11 cellular contexts compared by ENCODE assay signal in genomic region chr2:39631715-39632114, GRCh38. TPM values are rescaled to one million over a fixed set of nuclear protein-coding genes. Genes with fewer than 3 reads are reported as not detected.
DNase-seq lines count a peak whose midpoint lies in the region; ATAC-seq, FAIRE-seq and TF ChIP-seq lines count a peak whose summit lies in the region.
"Had no signal": no experiment of that assay in that cellular context is flagged by ENCODE, and none has a peak within 500 bp of the region (broad histone marks: within the 10 kb centered on the region; RNA-seq: fewer than 3 reads in every experiment).

No MANE protein-coding gene starts in this region.

- H3K36me3 ChIP-seq in GM23248 (ENCODE audit: low read depth) (no peaks in the 10 kb centered on the region), osteoblast (ENCODE audit: insufficient read depth, low read length) (no peaks in the 10 kb centered on the region)
- H3K36me3 ChIP-seq: esophagus muscularis mucosa had no signal

- no peaks in the 10 kb centered on the region for H3K9me3 ChIP-seq in GM23248 (ENCODE audit: low read depth)
- no peaks in the 10 kb centered on the region for H3K9me3 ChIP-seq in osteoblast (ENCODE audit: low read depth, low read length)
- H3K9me3 ChIP-seq: esophagus muscularis mucosa had no signal

- peak overlapping the region; percentile 45 for H3K9ac ChIP-seq in GM23248
- H3K9ac ChIP-seq: KMS-11 had no signal

- H4K20me1 ChIP-seq in GM23248 (ENCODE audit: insufficient read depth) (no peaks in the 10 kb centered on the region), osteoblast (ENCODE audit: insufficient read depth, low read length) (no peaks in the 10 kb centered on the region)

- no peak overlapping the region for H3K4me3 ChIP-seq in GM23248
- no peak overlapping the region for H3K4me3 ChIP-seq in osteoblast (ENCODE audit: insufficient read depth, low read length)
- H3K4me3 ChIP-seq: esophagus muscularis mucosa had no signal

- H3K4me1 ChIP-seq in GM23248 (ENCODE audit: insufficient read depth) = peaks cover 24% of the 10 kb centered on the region
- peaks cover 30% of the 10 kb centered on the region for H3K4me1 ChIP-seq in osteoblast (ENCODE audit: insufficient read depth, low read length)
- H3K4me1 ChIP-seq: esophagus muscularis mucosa had no signal

- in situ Hi-C loops in GM23248 (cut with MboI) = no loop called here

- 2 to 4% methylated on average over 3 of the region's 3 CpGs for WGBS in GM23248 (ENCODE audit: low coverage in 1 of 2, low lambda C conversion rate in 2 of 2, missing lambda C conversion rate in 2 of 2), 2 experiments

- H2AFZ ChIP-seq in GM23248 = peak overlapping the region; percentile 21; the same call in 1 of the 2 replicates
- H2AFZ ChIP-seq in osteoblast (ENCODE audit: low read length) = peak overlapping the region; percentile 23

- H3K9me3 Mint-ChIP-seq in activated naive CD4-positive, alpha-beta T cell treated with anti-CD3 and anti-CD28 coated beads, Interleukin-2, amount 50 U/mL, for 72 hours = no peaks in the 10 kb centered on the region

- H3K79me2 ChIP-seq in GM23248 (ENCODE audit: insufficient read depth) (no peaks in the 10 kb centered on the region), osteoblast (ENCODE audit: insufficient read depth, low read length) (no peaks in the 10 kb centered on the region)

- peaks cover 30% of the 10 kb centered on the region for H3F3A ChIP-seq in GM23248 (ENCODE audit: insufficient read depth)

- TF ChIP-seq CTCF in osteoblast (IDR thresholded peaks at IDR 0.05; ENCODE audit: extremely low read depth, low read depth, low read length) = no peak

- no peaks in the 10 kb centered on the region for H3K9me2 ChIP-seq in GM23248 (ENCODE audit: insufficient read depth)

- H3K4me2 ChIP-seq in GM23248 (ENCODE audit: unreplicated experiment) (peak overlapping the region; percentile 52), osteoblast (ENCODE audit: insufficient read depth, low read length) (peak overlapping the region; percentile 41)
- H3K4me2 ChIP-seq: KMS-11 had no signal

- DNase-seq in GM23248 = peak; percentile 94
- peak; percentile 85 for DNase-seq in RCC 7860 (ENCODE audit: low spot score)
- peak; percentile 85 for DNase-seq in epithelial cell of prostate (ENCODE audit: low read depth, low spot score)
- peak; percentile 96 for DNase-seq in osteoblast (ENCODE audit: insufficient read length, low spot score, missing footprints)
- DNase-seq in hypothalamus (lab: John Stamatoyannopoulos, UW) = no peak
- no peak for DNase-seq in activated naive CD4-positive, alpha-beta T cell treated with anti-CD3 and anti-CD28 coated beads, Interleukin-2, amount 50 U/mL, for 72 hours (ENCODE audit: low spot score in 2 of 2)
- DNase-seq in DMS53 treated with DMSO at 0.1 percent for 48 hours (lab: John Stamatoyannopoulos, UW; ENCODE audit: unreplicated experiment) = no peak
- DNase-seq: activated CD4-positive, alpha-beta T cell treated with anti-CD3 and anti-CD28 coated beads for 48 hours had no signal

- no peak for ATAC-seq in HG02970 (IDR thresholded peaks at IDR 0.05; ENCODE audit: low FRiP score, unreplicated experiment)
- no peak for ATAC-seq in activated naive CD4-positive, alpha-beta T cell treated with anti-CD3 and anti-CD28 coated beads, Interleukin-2, amount 50 U/mL, for 72 hours

- H3K27me3 ChIP-seq in GM23248 (replicated peaks; ENCODE audit: insufficient read depth) = no peaks in the 10 kb centered on the region
- H3K27me3 ChIP-seq in osteoblast (ENCODE audit: insufficient read depth, low read length) = no peaks in the 10 kb centered on the region
- H3K27me3 ChIP-seq: esophagus muscularis mucosa had no signal

- FAIRE-seq in RCC 7860 (lab: Jason Lieb, UNC) = peak; percentile 78

- H3K27ac ChIP-seq in GM23248 = peak overlapping the region; percentile 82
- peak overlapping the region; percentile 73 for H3K27ac ChIP-seq in epithelial cell of prostate
- H3K27ac ChIP-seq in osteoblast (ENCODE audit: low read depth, low read length) = peak overlapping the region; percentile 91
- H3K27ac ChIP-seq: esophagus muscularis mucosa, KMS-11 had no signal

- H3K36me3 Mint-ChIP-seq in activated naive CD4-positive, alpha-beta T cell treated with anti-CD3 and anti-CD28 coated beads, Interleukin-2, amount 50 U/mL, for 72 hours = no peaks in the 10 kb centered on the region

- H3K27ac Mint-ChIP-seq in activated naive CD4-positive, alpha-beta T cell treated with anti-CD3 and anti-CD28 coated beads, Interleukin-2, amount 50 U/mL, for 72 hours = no peak overlapping the region

RNA-seq across cellular contexts. Expression of gene TMEM178A, which starts 34.0 kb away (rescaled TPM):
- total RNA-seq in GM23248 (2014; rRNA removed; shearing (Covaris generic)) = 0.32 TPM in 1 of 2 replicates, not detected in the other
- 0.23 TPM in 1 of 2 replicates, not detected in the other for polyA plus RNA-seq in GM23248 (2016; fragmentation: Nextera tagmentation; extraction: Ambion mirVana)
- total RNA-seq in osteoblast = 0.29 and 0.72 TPM in 2 replicates
- total RNA-seq in activated naive CD4-positive, alpha-beta T cell treated with anti-CD3 and anti-CD28 coated beads, Interleukin-2, amount 50 U/mL, for 72 hours = under 1 TPM; 0.30 to 0.86 TPM

Comparison
In these comparisons a context has a peak if more than half of its experiments do, and no peak if none do; other contexts are left out.
1. DNase-seq: peak in GM23248 (single experiment), RCC 7860 (single experiment), epithelial cell of prostate (single experiment) and osteoblast (single experiment); none in hypothalamus (0 of 51), activated naive CD4-positive, alpha-beta T cell treated with anti-CD3 and anti-CD28 coated beads, Interleukin-2, amount 50 U/mL, for 72 hours (0 of 2) and DMS53 treated with DMSO at 0.1 percent for 48 hours (single experiment).
2. Peak in every context shown above with its lines, with median percentiles within 50 percentile points of each other: H3K27ac ChIP-seq.